Comparison of ENCODE assay signal across 10 cellular contexts in the genomic region with DNA sequence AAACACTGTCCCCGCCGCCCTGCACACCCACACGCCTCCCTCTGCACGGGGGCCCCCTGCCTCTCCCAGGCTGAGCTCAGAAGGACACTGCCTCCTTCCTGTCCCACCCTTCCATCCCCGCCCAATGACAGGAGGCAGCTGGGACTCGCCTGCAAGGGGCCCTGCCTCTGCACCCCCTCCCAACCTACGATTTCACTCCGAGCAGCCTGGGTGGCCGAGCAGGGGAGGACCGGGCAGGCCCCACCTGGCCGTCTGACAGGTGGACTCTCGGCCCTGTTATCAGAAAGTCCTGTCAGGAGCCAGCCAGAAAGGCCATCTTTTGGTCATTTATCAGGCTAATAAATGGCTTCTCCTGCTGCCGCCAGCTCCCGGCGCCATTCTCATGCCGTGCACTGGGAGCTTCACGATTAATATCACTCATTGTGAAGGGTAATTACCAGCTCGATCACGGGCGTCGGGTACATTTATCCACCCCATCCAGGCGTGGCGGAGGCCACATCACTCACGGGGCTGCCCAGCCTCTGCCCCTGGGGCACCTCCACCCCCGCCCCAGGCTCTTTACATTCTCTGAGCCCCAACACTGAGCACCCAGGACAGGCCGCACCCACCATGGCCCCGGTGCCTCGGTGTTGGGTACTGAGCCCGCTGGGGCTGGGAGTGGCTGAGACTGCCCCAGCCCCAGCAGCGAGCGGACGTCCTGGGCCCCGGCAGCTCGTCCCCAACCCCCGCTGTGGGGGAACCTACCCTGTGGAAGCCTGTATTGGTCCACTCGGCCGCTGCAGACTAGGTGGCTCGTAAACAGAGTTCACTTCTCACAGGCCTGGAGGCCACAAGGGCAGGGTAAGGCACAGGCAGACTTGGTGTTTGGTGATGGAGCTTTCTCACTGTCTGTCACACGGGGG.
A peak's percentile ranks its signal among the peaks of the same experiment; 100 is the strongest.
DNase-seq lines count a peak whose midpoint lies in the region; ATAC-seq lines count a peak whose summit lies in the region.
"Had no signal": no experiment of that assay in that cellular context is flagged by ENCODE, and none has a peak within 500 bp of the region (broad histone marks: within the 10 kb centered on the region; RNA-seq: fewer than 3 reads in every experiment).

No MANE protein-coding gene starts in this region.

- H3K4me1 ChIP-seq in NT2/D1 (ENCODE audit: insufficient read depth, insufficient read length), result peaks cover 31% of the 10 kb centered on the region
- H3K4me1 ChIP-seq: esophagus muscularis mucosa had no signal

- intact Hi-C loops in left cardiac atrium (cut with DNase I) (no loop called here), posterior vena cava (cut with DNase I) (no loop called here)

- ATAC-seq in left cardiac atrium, result no peak
- no peak for ATAC-seq in GM21576 (IDR thresholded peaks at IDR 0.05; ENCODE audit: unreplicated experiment)

- peaks cover 3% of the 10 kb centered on the region for H3K36me3 ChIP-seq in NT2/D1 (ENCODE audit: insufficient read depth, insufficient read length, low read length)
- H3K36me3 ChIP-seq: esophagus muscularis mucosa had no signal

- H3K9ac ChIP-seq in NT2/D1 (ENCODE audit: insufficient read length, low read depth), result peak overlapping the region; percentile 32

- DNase-seq in CMK (ENCODE audit: low read depth) (peak; percentile 41), NT2/D1 (ENCODE audit: low read depth, low spot score) (no peak), left cardiac atrium (peak; percentile 18), posterior vena cava (ENCODE audit: low spot score) (peak; percentile 75), GDM1 (lab: John Stamatoyannopoulos, UW) (no peak), kidney tubule cell (ENCODE audit: low spot score) (no peak), NCI-H1105 treated with DMSO at 0.1 percent for 48 hours (lab: John Stamatoyannopoulos, UW) (no peak)
- DNase-seq: NCI-H187 treated with DMSO at 0.1 percent for 48 hours had no signal

- H3K27me3 ChIP-seq in NT2/D1 (ENCODE audit: insufficient read depth, insufficient read length), result no peaks in the 10 kb centered on the region
- H3K27me3 ChIP-seq: esophagus muscularis mucosa had no signal

- no peaks in the 10 kb centered on the region for H3K9me3 ChIP-seq in NT2/D1 (ENCODE audit: insufficient read depth, low read length)
- H3K9me3 ChIP-seq: esophagus muscularis mucosa had no signal

- H3K4me3 ChIP-seq in NT2/D1 (ENCODE audit: insufficient read length, low read depth), result no peak overlapping the region

Comparison
In these comparisons a context has a peak if more than half of its experiments do, and no peak if none do; other contexts are left out.
1. DNase-seq: peak in CMK (single experiment), left cardiac atrium (single experiment) and posterior vena cava (single experiment); none in NT2/D1 (single experiment), GDM1 (single experiment), kidney tubule cell (single experiment) and NCI-H1105 treated with DMSO at 0.1 percent for 48 hours (single experiment).